Comparison of ENCODE assay signal across 8 cellular contexts in genomic region chr3:184513276-184514150, GRCh38. TPM values are rescaled to one million over a fixed set of nuclear protein-coding genes. Genes with fewer than 3 reads are reported as not detected.
DNase-seq lines count a peak whose midpoint lies in the region; ATAC-seq and TF ChIP-seq lines count a peak whose summit lies in the region.

No MANE protein-coding gene starts in this region.

- H3K27ac Mint-ChIP-seq in activated CD8-positive, alpha-beta memory T cell treated with anti-CD3 and anti-CD28 coated beads, Interleukin-2, amount 10 ng/mL, durations not matched to agents 7 days and 5 days, result no peak overlapping the region
- peak overlapping the region; percentile 95 for H3K27ac Mint-ChIP-seq in endothelial cell (ENCODE audit: unreplicated experiment)
- H3K27ac Mint-ChIP-seq in mesothelial cell of epicardium, result no peak overlapping the region

- no peaks in the 10 kb centered on the region for H3K36me3 Mint-ChIP-seq in activated CD8-positive, alpha-beta memory T cell treated with anti-CD3 and anti-CD28 coated beads, Interleukin-2, amount 10 ng/mL, durations not matched to agents 7 days and 5 days
- peaks cover 9% of the 10 kb centered on the region for H3K36me3 Mint-ChIP-seq in endothelial cell (ENCODE audit: low read depth, unreplicated experiment)
- peaks cover 5% of the 10 kb centered on the region for H3K36me3 Mint-ChIP-seq in mesothelial cell of epicardium

- ATAC-seq in GM19351 (IDR thresholded peaks at IDR 0.05; ENCODE audit: unreplicated experiment), result peak; percentile 75
- peak; percentile 99 for ATAC-seq in activated CD8-positive, alpha-beta memory T cell treated with anti-CD3 and anti-CD28 coated beads, Interleukin-2, amount 10 ng/mL, durations not matched to agents 7 days and 5 days

- CTCF ChIA-PET in activated CD8-positive, alpha-beta memory T cell treated with anti-CD3 and anti-CD28 coated beads, Interleukin-2, amount 10 ng/mL, durations not matched to agents 7 days and 5 days (lab: Charles Lee), result interaction anchor here (0.5 to 5.9 kb wide), 37 partner anchors 8 to 629 kb away, joined by 3 to 74 read pairs (median 4); partner anchors contain the start of genes EPHB3 and PARL

- no peaks in the 10 kb centered on the region for H3K9me3 Mint-ChIP-seq in activated CD8-positive, alpha-beta memory T cell treated with anti-CD3 and anti-CD28 coated beads, Interleukin-2, amount 10 ng/mL, durations not matched to agents 7 days and 5 days (ENCODE audit: low read depth)
- H3K9me3 Mint-ChIP-seq in endothelial cell (ENCODE audit: unreplicated experiment), result no peaks in the 10 kb centered on the region
- H3K9me3 Mint-ChIP-seq in mesothelial cell of epicardium, result peaks cover 8% of the 10 kb centered on the region

- peak overlapping the region; percentile 19 for H3K4me3 Mint-ChIP-seq in activated CD8-positive, alpha-beta memory T cell treated with anti-CD3 and anti-CD28 coated beads, Interleukin-2, amount 10 ng/mL, durations not matched to agents 7 days and 5 days
- H3K4me3 Mint-ChIP-seq in endothelial cell (ENCODE audit: unreplicated experiment) (peak overlapping the region; percentile 81), mesothelial cell of epicardium (peak overlapping the region; percentile 65)

- peaks cover 74% of the 10 kb centered on the region for H3K27me3 Mint-ChIP-seq in activated CD8-positive, alpha-beta memory T cell treated with anti-CD3 and anti-CD28 coated beads, Interleukin-2, amount 10 ng/mL, durations not matched to agents 7 days and 5 days
- H3K27me3 Mint-ChIP-seq in endothelial cell (ENCODE audit: unreplicated experiment) (peaks cover 9% of the 10 kb centered on the region), mesothelial cell of epicardium (ENCODE audit: low read depth) (peaks cover 80% of the 10 kb centered on the region)

- DNase-seq in AG20443 (ENCODE audit: low spot score) (peak; percentile 95), HT1080 (ENCODE audit: low read depth) (peak; percentile 70), endothelial cell (ENCODE audit: low spot score) (peak; percentile 97), mesothelial cell of epicardium (ENCODE audit: low spot score in 2 of 2, unreplicated experiment in 2 of 2) (peak; percentile 74 to 95)
- DNase-seq in NK-92 treated with Interleukin-12 subunit alpha and Interleukin-12 subunit beta, amount 100 ng/mL, for 24 hours (lab: John Stamatoyannopoulos, UW), result peak; percentile 40
- peak; percentile 87 for DNase-seq in activated CD8-positive, alpha-beta memory T cell treated with anti-CD3 and anti-CD28 coated beads, Interleukin-2, amount 10 ng/mL, durations not matched to agents 7 days and 5 days
- DNase-seq in stimulated activated CD8-positive, alpha-beta memory T cell treated with anti-CD3 and anti-CD28 coated beads, Interleukin-15, amount 100 ng/mL, for 1 hour (ENCODE audit: low read depth), result peak; percentile 73

- H3K4me1 Mint-ChIP-seq in activated CD8-positive, alpha-beta memory T cell treated with anti-CD3 and anti-CD28 coated beads, Interleukin-2, amount 10 ng/mL, durations not matched to agents 7 days and 5 days, result peaks cover 10% of the 10 kb centered on the region
- H3K4me1 Mint-ChIP-seq in endothelial cell (ENCODE audit: unreplicated experiment) (peaks cover 38% of the 10 kb centered on the region), mesothelial cell of epicardium (peaks cover 6% of the 10 kb centered on the region)

- TF ChIP-seq CTCF in endothelial cell (IDR thresholded peaks at IDR 0.05; ENCODE audit: unreplicated experiment) (peak; percentile 93), mesothelial cell of epicardium (IDR thresholded peaks at IDR 0.05; ENCODE audit: unreplicated experiment) (peak; percentile 93)

RNA-seq across cellular contexts. Expression of gene EPHB3, which starts 48.1 kb away (rescaled TPM):
- 0.94 and 1.00 TPM in 2 replicates for total RNA-seq in HT1080 (2014; rRNA removed; shearing (Covaris generic))
- polyA plus RNA-seq in HT1080 (2015; cell fraction: cytosol; rRNA removed), result 0.33 and 0.57 TPM in 2 replicates
- polyA plus RNA-seq in HT1080 (2015; cell fraction: nucleus; rRNA removed), result 1.3 TPM in 2 replicates
- total RNA-seq in activated CD8-positive, alpha-beta memory T cell treated with anti-CD3 and anti-CD28 coated beads, Interleukin-2, amount 10 ng/mL, durations not matched to agents 7 days and 5 days, result not detected
- 4.3 TPM for total RNA-seq in endothelial cell (ENCODE audit: unreplicated experiment)
- total RNA-seq in mesothelial cell of epicardium, result 98.9 to 115 TPM (median 106 TPM) in 3 replicates

Comparison
In these comparisons a context has a peak if more than half of its experiments do, and no peak if none do; other contexts are left out.
1. Peak in every context shown above with its lines: DNase-seq and ATAC-seq.
2. DNase-seq: peak in every context shown above with its lines; median percentile 97 in endothelial cell; 95 in AG20443; 87 in activated CD8-positive, alpha-beta memory T cell treated with anti-CD3 and anti-CD28 coated beads, Interleukin-2, amount 10 ng/mL, durations not matched to agents 7 days and 5 days; 84 in mesothelial cell of epicardium; 73 in stimulated activated CD8-positive, alpha-beta memory T cell treated with anti-CD3 and anti-CD28 coated beads, Interleukin-15, amount 100 ng/mL, for 1 hour; 70 in HT1080; 40 in NK-92 treated with Interleukin-12 subunit alpha and Interleukin-12 subunit beta, amount 100 ng/mL, for 24 hours.
3. H3K4me3 Mint-ChIP-seq: peak in every context shown above with its lines; median percentile 81 in endothelial cell; 65 in mesothelial cell of epicardium; 19 in activated CD8-positive, alpha-beta memory T cell treated with anti-CD3 and anti-CD28 coated beads, Interleukin-2, amount 10 ng/mL, durations not matched to agents 7 days and 5 days.
4. RNA of gene EPHB3, which starts 48.1 kb away (total RNA-seq): 98.9 to 115 TPM in mesothelial cell of epicardium; 4.3 TPM in endothelial cell (single experiment), 0.94 to 1.00 TPM in HT1080 and not detected in activated CD8-positive, alpha-beta memory T cell treated with anti-CD3 and anti-CD28 coated beads, Interleukin-2, amount 10 ng/mL, durations not matched to agents 7 days and 5 days; every median in the first group is over 10 times any median in the second.